In genomic region chr17:27609606-27610303, GRCh38 we compare ENCODE assay signal across 8 cellular contexts. TPM values are rescaled to one million over a fixed set of nuclear protein-coding genes. Genes with fewer than 3 reads are reported as not detected.
A peak's percentile ranks its signal among the peaks of the same experiment; 100 is the strongest.
DNase-seq lines count a peak whose midpoint lies in the region; ATAC-seq, FAIRE-seq and TF ChIP-seq lines count a peak whose summit lies in the region.

No MANE protein-coding gene starts in this region.

- no peaks in the 10 kb centered on the region for H3K27me3 ChIP-seq in ovary
- H3K27me3 ChIP-seq in vagina = no peaks in the 10 kb centered on the region

- ATAC-seq in GM19023 (IDR thresholded peaks at IDR 0.05; ENCODE audit: unreplicated experiment) = no peak

- H3K9me3 ChIP-seq in ovary (no peaks in the 10 kb centered on the region), vagina (no peaks in the 10 kb centered on the region)

- H3K27ac ChIP-seq in 22Rv1 (no peak overlapping the region), ovary (no peak overlapping the region), vagina (no peak overlapping the region)

- DNase-seq in GM12864 (ENCODE audit: low read depth) (no peak), RPMI8226 (peak; percentile 50), fibroblast of mammary gland (ENCODE audit: low read depth) (peak; percentile 48), ovary (peak in 2 of 5 donors; percentile 39 to 44), vagina (ENCODE audit: extremely low spot score in 2 of 2) (no peak), RCC 7860 (ENCODE audit: low spot score) (no peak)

- H3K4me3 ChIP-seq in GM12864 (ENCODE audit: low read depth, low read length) (no peak overlapping the region), fibroblast of mammary gland (ENCODE audit: control insufficient read depth, low read depth, low read length) (no peak overlapping the region), ovary (no peak overlapping the region), vagina (no peak overlapping the region)

- WGBS in ovary, 3 donors = 55 to 56% (median 55%) methylated on average over 11 of the region's 11 CpGs

- intact Hi-C loops in ovary (cut with DNase I) = loop anchor here (5.0 to 10.0 kb wide), 3 partner anchors 43 to 172 kb away; partner anchors contain the start of gene KSR1 (in 1 of the 4)
- intact Hi-C loops in vagina (cut with DNase I) = no loop called here

- no peak for TF ChIP-seq EP300 in ovary (IDR thresholded peaks at IDR 0.05)

- H3K4me1 ChIP-seq in ovary (ENCODE audit: insufficient read depth) (peaks cover 1% of the 10 kb centered on the region), vagina (no peaks in the 10 kb centered on the region)

- FAIRE-seq in RCC 7860 (lab: Jason Lieb, UNC) = no peak

- TF ChIP-seq POLR2A in ovary (IDR thresholded peaks at IDR 0.05) (no peak), vagina (IDR thresholded peaks at IDR 0.05) (no peak)

- H3K36me3 ChIP-seq in ovary (no peaks in the 10 kb centered on the region), vagina (peaks cover 0 to 50% of the 10 kb centered on the region in 2 donors)

- TF ChIP-seq CTCF in 22Rv1 (IDR thresholded peaks at IDR 0.05) = peak; percentile 72
- peak; percentile 66 for TF ChIP-seq CTCF in GM12864 (IDR thresholded peaks at IDR 0.05; ENCODE audit: low read depth, low read length, missing control alignments)
- TF ChIP-seq CTCF in fibroblast of mammary gland (conservative IDR thresholded peaks at IDR 0.05; ENCODE audit: control insufficient read depth, insufficient read depth, low read depth, low read length) = peak; percentile 62
- peak; percentile 21 to 40 (median 31) for TF ChIP-seq CTCF in ovary (IDR thresholded peaks at IDR 0.05)
- TF ChIP-seq CTCF in vagina (IDR thresholded peaks at IDR 0.05) = no peak

RNA-seq across cellular contexts. Expression of gene LGALS9, which starts 21.2 kb away (rescaled TPM):
- total RNA-seq in ovary = 10 to 100 TPM in 5 of 7 donors, 1 to 10 TPM in 2; 9.0 to 38.3 (median 16.6) TPM
- 10 to 100 TPM; 23.3 to 62.8 TPM for polyA plus RNA-seq in ovary
- 34.9 TPM for total RNA-seq in vagina

Comparison
In these comparisons a context has a peak if more than half of its experiments do, and no peak if none do; other contexts are left out.
1. CTCF ChIP-seq: peak in 22Rv1 (single experiment), GM12864 (single experiment), fibroblast of mammary gland (single experiment) and ovary (3 of 3); none in vagina (0 of 3).
2. DNase-seq: peak in RPMI8226 (single experiment) and fibroblast of mammary gland (single experiment); none in GM12864 (single experiment), vagina (0 of 2) and RCC 7860 (single experiment).